ENCODE assay signal across 1 cellular context in genomic region chr12:10143205-10143604, GRCh38.
TF ChIP-seq lines count a peak whose summit lies in the region.

No MANE protein-coding gene starts in this region.

TF ChIP-seq in endothelial cell of umbilical vein, 7 proteins besides CTCF, POLR2A, EP300 and RAD21:
- TF ChIP-seq MAX (IDR thresholded peaks at IDR 0.05; ENCODE audit: insufficient read depth, insufficient read length) (no peak), FOS (IDR thresholded peaks at IDR 0.05; ENCODE audit: borderline replicate concordance, insufficient read depth, low read length) (peak; percentile 32), EZH2 (IDR thresholded peaks at IDR 0.05; ENCODE audit: borderline replicate concordance, low read depth, low read length, severe bottlenecking) (no peak)
